ENCODE assay signal across 10 cellular contexts in genomic region chr6:152552616-152553209, GRCh38.
DNase-seq lines count a peak whose midpoint lies in the region; ATAC-seq and TF ChIP-seq lines count a peak whose summit lies in the region.
"Had no signal": no experiment of that assay in that cellular context is flagged by ENCODE, and none has a peak within 500 bp of the region (broad histone marks: within the 10 kb centered on the region; RNA-seq: fewer than 3 reads in every experiment).

No MANE protein-coding gene starts in this region.

- no peaks in the 10 kb centered on the region for H3K4me1 Mint-ChIP-seq in T-cell
- H3K4me1 Mint-ChIP-seq: IgD-negative memory B cell had no signal

- TF ChIP-seq POLR2A in uterus (IDR thresholded peaks at IDR 0.05): no peak

- no peaks in the 10 kb centered on the region for H3K36me3 ChIP-seq in mucosa of descending colon (ENCODE audit: low read depth)
- H3K36me3 ChIP-seq in uterus: no peaks in the 10 kb centered on the region

- no peak for ATAC-seq in T-cell (replicated peaks in 1 of 4)
- ATAC-seq in mucosa of descending colon: peak; percentile 51

- peaks cover 6 to 17% of the 10 kb centered on the region in 2 donors for H3K27me3 Mint-ChIP-seq in T-cell

- DNase-seq in AG04450 (ENCODE audit: low read depth, low spot score) (peak; percentile 37), GM12865 (ENCODE audit: low read depth) (peak; percentile 82), HFF-Myc (ENCODE audit: extremely low read depth, low read depth) (peak; percentile 42), LoVo (ENCODE audit: low spot score) (peak; percentile 59), T-cell (peak in 20 of 34 experiments; percentile 2 to 35 (median 13)), epithelial cell of esophagus (ENCODE audit: low read depth) (peak; percentile 72), mucosa of descending colon (peak; percentile 33 to 46 (median 36)), uterus (peak; percentile 71 to 80)

- CTCF ChIA-PET in AG04450 (lab: Charles Lee): interaction anchor here (0.6 to 4.1 kb wide), 32 partner anchors 9 to 401 kb away, joined by 3 to 81 read pairs (median 4); no protein-coding TSS in a partner anchor
- CTCF ChIA-PET in T-cell (lab: Charles Lee): interaction anchor here in 1 of 2 donors (1.5 to 3.8 kb wide), 3 partner anchors 90 to 395 kb away, joined by 4 to 19 read pairs (median 5); no protein-coding TSS in a partner anchor

- no peak overlapping the region for H3K4me3 ChIP-seq in AG04450 (ENCODE audit: low read depth, low read length)
- H3K4me3 ChIP-seq in GM12865 (ENCODE audit: low read depth, low read length): no peak overlapping the region
- H3K4me3 ChIP-seq in HFF-Myc (replicated peaks; ENCODE audit: low read depth, low read length): no peak overlapping the region
- no peak overlapping the region for H3K4me3 ChIP-seq in epithelial cell of esophagus (ENCODE audit: low read length)
- H3K4me3 ChIP-seq in mucosa of descending colon: no peak overlapping the region
- no peak overlapping the region for H3K4me3 ChIP-seq in uterus
- H3K4me3 ChIP-seq: skin epidermis had no signal

- no peaks in the 10 kb centered on the region for H3K4me1 ChIP-seq in mucosa of descending colon (ENCODE audit: low read depth)
- no peaks in the 10 kb centered on the region for H3K4me1 ChIP-seq in uterus

- peaks cover 7% of the 10 kb centered on the region for H3K36me3 Mint-ChIP-seq in T-cell

- H3K27ac ChIP-seq in AG04450 (ENCODE audit: low read depth, low read length) (no peak overlapping the region), uterus (no peak overlapping the region)
- H3K27ac ChIP-seq: skin epidermis had no signal

- intact Hi-C loops in mucosa of descending colon (cut with DNase I, micrococcal nuclease) (loop anchor here in 1 of 2 donors (10.0 kb wide), 1 partner anchor 92 kb away; no protein-coding TSS in a partner anchor), uterus (cut with DNase I; ENCODE audit: low total_unique reads) (loop anchor here (10.0 kb wide), 1 partner anchor 82 kb away; the partner anchor contains the start of gene SYNE1)

- TF ChIP-seq CTCF in AG04450 (IDR thresholded peaks at IDR 0.05; ENCODE audit: low read depth, low read length): peak; percentile 97
- peak; percentile 81 for TF ChIP-seq CTCF in GM12865 (IDR thresholded peaks at IDR 0.05; ENCODE audit: insufficient read depth, low read depth, low read length, missing control alignments)
- TF ChIP-seq CTCF in HFF-Myc (IDR thresholded peaks at IDR 0.05; ENCODE audit: low read depth, low read length, missing control alignments): peak; percentile 77
- TF ChIP-seq CTCF in epithelial cell of esophagus (IDR thresholded peaks at IDR 0.05; ENCODE audit: insufficient read depth, low read depth, low read length, missing control alignments): peak; percentile 96
- TF ChIP-seq CTCF in mucosa of descending colon (IDR thresholded peaks at IDR 0.05): no peak
- peak; percentile 86 to 91 (median 90) for TF ChIP-seq CTCF in uterus (IDR thresholded peaks at IDR 0.05)

- no peak overlapping the region for H3K27ac Mint-ChIP-seq in T-cell
- H3K27ac Mint-ChIP-seq: IgD-negative memory B cell had no signal

- H3K9me3 ChIP-seq in AG04450 (ENCODE audit: control insufficient read depth, insufficient read depth, low read length): no peaks in the 10 kb centered on the region
- peaks cover under 1% of the 10 kb centered on the region for H3K9me3 ChIP-seq in mucosa of descending colon
- no peaks in the 10 kb centered on the region for H3K9me3 ChIP-seq in uterus

- no peak overlapping the region for H3K4me3 Mint-ChIP-seq in T-cell
- H3K4me3 Mint-ChIP-seq: IgD-negative memory B cell had no signal

- POLR2A ChIA-PET in AG04450 (lab: Yijun Ruan, JAX) (no interaction called here), T-cell (lab: Charles Lee) (no interaction called here)

- H3K9me3 Mint-ChIP-seq in T-cell: peaks cover 8 to 14% (median 12%) of the 10 kb centered on the region in 3 donors

- H3K27me3 ChIP-seq in AG04450 (ENCODE audit: control insufficient read depth, insufficient read depth, low read length) (no peaks in the 10 kb centered on the region), uterus (no peaks in the 10 kb centered on the region)

Comparison
In these comparisons a context has a peak if more than half of its experiments do, and no peak if none do; other contexts are left out.
1. DNase-seq: peak in every context shown above with its lines; median percentile 82 in GM12865; 76 in uterus; 72 in epithelial cell of esophagus; 59 in LoVo; 42 in HFF-Myc; 37 in AG04450; 36 in mucosa of descending colon; 13 in T-cell.